In the genomic region with DNA sequence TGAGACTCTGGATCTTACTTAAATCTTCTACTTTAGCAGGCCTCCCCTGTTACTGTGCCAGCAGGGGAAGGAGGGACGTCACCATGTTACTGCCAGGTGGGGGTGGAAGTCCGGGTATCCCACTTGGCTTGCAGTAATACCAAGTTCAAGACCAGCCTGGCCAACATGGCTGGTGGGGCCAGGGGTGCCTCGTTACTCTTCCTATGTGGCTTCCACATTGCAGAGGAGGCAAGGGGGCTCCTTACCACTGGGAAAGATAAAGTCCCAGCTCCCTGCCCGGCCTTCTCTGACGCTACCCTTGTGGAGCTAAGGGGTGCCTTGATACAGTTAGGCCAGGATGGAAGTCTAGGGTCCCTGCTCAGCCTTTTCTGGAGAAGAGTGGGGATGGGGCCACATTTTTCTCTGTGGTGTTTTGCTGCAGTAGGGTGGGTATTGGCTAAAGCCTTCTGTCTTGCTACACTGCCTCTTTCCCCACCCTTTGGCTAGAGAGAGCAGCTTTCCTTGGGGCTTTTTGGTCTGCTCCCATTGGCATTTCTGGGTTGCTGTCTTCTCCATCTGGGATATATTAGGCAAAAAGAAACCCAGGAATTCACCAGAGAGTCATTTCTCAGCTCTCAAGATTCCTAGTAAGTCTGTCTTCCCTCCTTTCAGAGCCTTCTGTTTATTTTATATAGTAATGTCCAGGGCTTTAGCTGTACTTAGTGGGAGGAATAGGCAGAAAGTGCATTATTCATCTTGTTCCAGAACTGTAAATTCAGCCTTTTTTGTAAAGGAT, we compare ENCODE assay signal across 20 cellular contexts. TPM values are rescaled to one million over a fixed set of nuclear protein-coding genes. Genes with fewer than 3 reads are reported as not detected.
DNase-seq lines count a peak whose midpoint lies in the region; ATAC-seq, FAIRE-seq and TF ChIP-seq lines count a peak whose summit lies in the region.
"Had no signal": no experiment of that assay in that cellular context is flagged by ENCODE, and none has a peak within 500 bp of the region (broad histone marks: within the 10 kb centered on the region; RNA-seq: fewer than 3 reads in every experiment).

No MANE protein-coding gene starts in this region.

- H3K4me3 ChIP-seq in SJSA1 (no peak overlapping the region), subcutaneous abdominal adipose tissue (ENCODE audit: low read depth in 1 of 5, low read length in 5 of 5) (peak overlapping the region; percentile 52 to 92 (median 69)), left ventricle myocardium inferior (no peak overlapping the region)
- H3K4me3 ChIP-seq: BLaER1 had no signal

- no peak for FAIRE-seq in RCC 7860 (lab: Jason Lieb, UNC)
- FAIRE-seq: A204.1, HepG2 had no signal

- DNase-seq in AG09319 (ENCODE audit: extremely low read depth, low read depth) (peak; percentile 56), SJSA1 (ENCODE audit: low read depth in 1 of 2, low spot score in 2 of 2) (peak in 1 of 2 experiments; percentile 77), fibroblast of gingiva (ENCODE audit: low read depth) (peak; percentile 84), kidney tubule cell (ENCODE audit: low spot score) (no peak), RCC 7860 (ENCODE audit: low spot score) (no peak), left ventricle myocardium inferior (no peak)
- DNase-seq: CD8-positive, alpha-beta memory T cell; H9; Kasumi-1; NCI-H187 treated with DMSO at 0.1 percent for 48 hours; NCI-H2171 treated with DMSO at 0.1 percent for 48 hours; NCI-H510A; NCI-H82; SHP77 treated with DMSO at 0.1 percent for 48 hours had no signal

- intact Hi-C loops in left ventricle myocardium inferior (cut with micrococcal nuclease) = no loop called here

- peak overlapping the region; percentile 29 to 48 (median 39) for H3K9ac ChIP-seq in subcutaneous abdominal adipose tissue (ENCODE audit: low read length in 5 of 5)
- H3K9ac ChIP-seq: BLaER1 had no signal

- H3K27me3 ChIP-seq in SJSA1 (replicated peaks) (no peaks in the 10 kb centered on the region), subcutaneous abdominal adipose tissue (ENCODE audit: control insufficient read depth in 5 of 5, insufficient read depth in 4 of 5, low read length in 5 of 5) (no peaks in the 10 kb centered on the region), left ventricle myocardium inferior (ENCODE audit: low read depth) (no peaks in the 10 kb centered on the region)
- H3K27me3 ChIP-seq: BLaER1 had no signal

- H3K9me3 ChIP-seq in SJSA1 (replicated peaks) = 0 out of 2 replicates have a peak, but pooled peaks cover 3% of the 10 kb centered on the region
- no peaks in the 10 kb centered on the region for H3K9me3 ChIP-seq in subcutaneous abdominal adipose tissue (ENCODE audit: control insufficient read depth in 5 of 5, low read length in 5 of 5)
- peaks cover 11% of the 10 kb centered on the region for H3K9me3 ChIP-seq in left ventricle myocardium inferior (replicated peaks)

- peak overlapping the region; percentile 70 for H3K27ac ChIP-seq in SJSA1
- peak overlapping the region; percentile 86 for H3K27ac ChIP-seq in subcutaneous abdominal adipose tissue (ENCODE audit: low read depth, low read length)
- no peak overlapping the region for H3K27ac ChIP-seq in left ventricle myocardium inferior (replicated peaks)
- H3K27ac ChIP-seq: BLaER1 had no signal

- TF ChIP-seq CTCF in AG09319 (IDR thresholded peaks at IDR 0.05; ENCODE audit: low read depth, low read length) = no peak
- no peak for TF ChIP-seq CTCF in left ventricle myocardium inferior (IDR thresholded peaks at IDR 0.05; ENCODE audit: borderline replicate concordance)

- H3K36me3 ChIP-seq in SJSA1 (peaks cover 40% of the 10 kb centered on the region), subcutaneous abdominal adipose tissue (ENCODE audit: control insufficient read depth in 5 of 5, insufficient read depth in 5 of 5, low read length in 5 of 5) (peaks cover 8 to 35% (median 20%) of the 10 kb centered on the region in 5 donors), left ventricle myocardium inferior (peaks cover 82% of the 10 kb centered on the region)

- H3K4me1 ChIP-seq in SJSA1 (replicated peaks) (peaks cover 39% of the 10 kb centered on the region), subcutaneous abdominal adipose tissue (ENCODE audit: control insufficient read depth in 5 of 5, insufficient read depth in 5 of 5, low read length in 5 of 5) (peaks cover 0 to 37% (median 7%) of the 10 kb centered on the region in 5 donors), left ventricle myocardium inferior (no peaks in the 10 kb centered on the region)
- H3K4me1 ChIP-seq: BLaER1 had no signal

- no peak for ATAC-seq in GM21390 (IDR thresholded peaks at IDR 0.05; ENCODE audit: unreplicated experiment)
- ATAC-seq: HepG2, Panc1 had no signal

RNA-seq across cellular contexts. Expression of a gene that starts 21.9 kb away (rescaled TPM):
- total RNA-seq in SJSA1 (2014; rRNA removed; shearing (Covaris generic)) = 13.7 and 22.3 TPM in 2 replicates
- 10.6 TPM for total RNA-seq in left ventricle myocardium inferior

RNA-seq across cellular contexts. Expression of a gene that starts 22.1 kb away (rescaled TPM):
- total RNA-seq in SJSA1 (2014; rRNA removed; shearing (Covaris generic)) = 40.7 and 55.8 TPM in 2 replicates
- 39.4 TPM for total RNA-seq in left ventricle myocardium inferior

RNA-seq across cellular contexts. Expression of a gene that starts 33.7 kb away (rescaled TPM):
- total RNA-seq in SJSA1 (2014; rRNA removed; shearing (Covaris generic)) = 0.60 and 1.4 TPM in 2 replicates
- 3.5 TPM for total RNA-seq in left ventricle myocardium inferior

RNA-seq across cellular contexts. Expression of a gene that starts 42.0 kb away (rescaled TPM):
- not detected in 2 replicates for total RNA-seq in SJSA1 (2014; rRNA removed; shearing (Covaris generic))
- total RNA-seq in left ventricle myocardium inferior = not detected

RNA-seq across cellular contexts. Expression of a gene that starts 48.7 kb away (rescaled TPM):
- 103 and 120 TPM in 2 replicates for total RNA-seq in SJSA1 (2014; rRNA removed; shearing (Covaris generic))
- 71.5 TPM for total RNA-seq in left ventricle myocardium inferior

Comparison
In these comparisons a context has a peak if more than half of its experiments do, and no peak if none do; other contexts are left out.
1. DNase-seq: peak in AG09319 (single experiment) and fibroblast of gingiva (single experiment); none in kidney tubule cell (single experiment), RCC 7860 (single experiment) and left ventricle myocardium inferior (single experiment).
2. H3K4me3 ChIP-seq: peak in subcutaneous abdominal adipose tissue (5 of 5); none in SJSA1 (single experiment) and left ventricle myocardium inferior (single experiment).